In genomic region chr1:55067022-55067781, GRCh38 we compare ENCODE assay signal across 14 cellular contexts. TPM values are rescaled to one million over a fixed set of nuclear protein-coding genes. Genes with fewer than 3 reads are reported as not detected.
DNase-seq lines count a peak whose midpoint lies in the region; ATAC-seq and FAIRE-seq lines count a peak whose summit lies in the region.
"Had no signal": no experiment of that assay in that cellular context is flagged by ENCODE, and none has a peak within 500 bp of the region (broad histone marks: within the 10 kb centered on the region; RNA-seq: fewer than 3 reads in every experiment).

No MANE protein-coding gene starts in this region.

- DNase-seq in H4 (ENCODE audit: low spot score) (peak; percentile 5), NCI-H2196 treated with DMSO at 0.1 percent for 48 hours (lab: John Stamatoyannopoulos, UW; ENCODE audit: unreplicated experiment) (peak; percentile 59), frontal cortex (ENCODE audit: low spot score in 2 of 2) (peak; percentile 60 to 66), pons (ENCODE audit: low spot score) (peak; percentile 96), EL (no peak), DMS53 (lab: John Stamatoyannopoulos, UW) (no peak)
- DNase-seq: activated T-cell treated with anti-CD3 and anti-CD28 coated beads, Interleukin-2, amount 50 U/mL, for 72 hours; kidney; SIG-M5; stimulated activated naive CD4-positive, alpha-beta T cell treated with Interleukin-2 at 50 U/mL for 16 hours had no signal

- ATAC-seq in GM19467 (IDR thresholded peaks at IDR 0.05; ENCODE audit: unreplicated experiment) (no peak), HG02938 (IDR thresholded peaks at IDR 0.05; ENCODE audit: unreplicated experiment) (no peak)
- ATAC-seq: activated T-cell treated with anti-CD3 and anti-CD28 coated beads, Interleukin-2, amount 50 U/mL, for 72 hours had no signal

- peak; percentile 51 for FAIRE-seq in frontal cortex (lab: Jason Lieb, UNC)
- FAIRE-seq: bronchial epithelial cell, kidney had no signal

RNA-seq across cellular contexts. Expression of gene PCSK9, which starts 27.9 kb away (rescaled TPM):
- 0.04 TPM in 1 of 2 replicates, not detected in the other for total RNA-seq in H4 (2014; rRNA removed; shearing (Covaris generic))
- total RNA-seq in frontal cortex: 4.1 TPM
- total RNA-seq: activated T-cell treated with anti-CD3 and anti-CD28 coated beads, Interleukin-2, amount 50 U/mL, for 72 hours; NCI-H460 had no signal

Comparison
In these comparisons a context has a peak if more than half of its experiments do, and no peak if none do; other contexts are left out.
1. DNase-seq: peak in H4 (single experiment), NCI-H2196 treated with DMSO at 0.1 percent for 48 hours (single experiment), frontal cortex (2 of 2) and pons (single experiment); none in EL (single experiment) and DMS53 (single experiment).